In the genomic region with DNA sequence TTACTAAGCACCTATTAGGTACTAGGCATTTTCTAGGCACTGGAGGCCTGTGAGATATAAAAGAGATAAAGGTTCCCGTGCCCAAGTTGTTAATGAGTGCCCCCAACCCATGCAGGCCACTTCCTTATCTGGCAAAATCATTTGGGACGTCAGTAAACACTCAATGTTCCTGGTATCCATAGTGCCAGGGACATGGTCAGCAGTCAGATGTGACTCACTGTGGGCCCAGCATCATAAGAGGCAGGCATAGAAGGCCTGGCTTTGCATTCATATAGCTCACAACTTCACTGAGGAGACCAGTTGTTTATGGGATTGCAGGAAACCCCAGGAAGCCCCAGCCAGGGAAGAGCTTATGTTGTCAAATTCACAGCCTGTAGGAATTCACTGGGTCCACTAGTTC, we compare ENCODE assay signal across 17 cellular contexts.
"Had no signal": no experiment of that assay in that cellular context is flagged by ENCODE, and none has a peak within 500 bp of the region (broad histone marks: within the 10 kb centered on the region; RNA-seq: fewer than 3 reads in every experiment).

No MANE protein-coding gene starts in this region.

- H3K4me3 ChIP-seq: cardiac muscle cell, left lung, thyroid gland had no signal

- FAIRE-seq: colon, frontal cortex had no signal

- DNase-seq: activated CD4-positive, alpha-beta T cell treated with anti-CD3 and anti-CD28 coated beads, Interleukin-2, amount 50 U/mL, for 1 hour; activated gamma-delta T cell treated with Interleukin-2 at 50 U/mL for 16 hours; amniotic stem cell; midbrain; nephron progenitor cell; nucleus accumbens; retina; stimulated activated naive CD4-positive, alpha-beta T cell treated with Interleukin-2 at 50 U/mL for 16 hours; T1000; thyroid gland had no signal

- H3K27me3 ChIP-seq: cardiac muscle cell, thyroid gland had no signal

- H3K27ac Mint-ChIP-seq: activated naive CD8-positive, alpha-beta T cell; activated T-helper 1 cell treated with anti-CD3 and anti-CD28 coated beads, Interleukin-12 subunit alpha, Interleukin-12 subunit beta, Interleukin-2, Interleukin-4 antibody, amounts not matched to agents 30 ng/mL and 10 ng/mL and 1 ng/mL, durations not matched to agents 14 hours and 24 hours and 36 hours; nephron progenitor cell had no signal

- H3K9me3 Mint-ChIP-seq: activated T-helper 1 cell treated with anti-CD3 and anti-CD28 coated beads, Interleukin-12 subunit alpha, Interleukin-12 subunit beta, Interleukin-2, Interleukin-4 antibody, amounts not matched to agents 30 ng/mL and 10 ng/mL and 1 ng/mL, durations not matched to agents 14 hours and 24 hours and 36 hours had no signal

- ATAC-seq: activated CD4-positive, CD25-positive, alpha-beta regulatory T cell treated with anti-CD3 and anti-CD28 coated beads, Interleukin-2, amount 50 U/mL, for 24 hours; left lung had no signal

- H3K4me3 Mint-ChIP-seq: activated naive CD8-positive, alpha-beta T cell; activated T-helper 1 cell treated with anti-CD3 and anti-CD28 coated beads, Interleukin-12 subunit alpha, Interleukin-12 subunit beta, Interleukin-2, Interleukin-4 antibody, amounts not matched to agents 30 ng/mL and 10 ng/mL and 1 ng/mL, durations not matched to agents 14 hours and 24 hours and 36 hours; nephron progenitor cell had no signal

- H3K36me3 ChIP-seq: cardiac muscle cell, left lung, thyroid gland had no signal

- H3K9me3 ChIP-seq: thyroid gland had no signal

- H3K27ac ChIP-seq: cardiac muscle cell, left lung, thyroid gland had no signal
